28 cellular contexts compared by ENCODE assay signal in the genomic region with DNA sequence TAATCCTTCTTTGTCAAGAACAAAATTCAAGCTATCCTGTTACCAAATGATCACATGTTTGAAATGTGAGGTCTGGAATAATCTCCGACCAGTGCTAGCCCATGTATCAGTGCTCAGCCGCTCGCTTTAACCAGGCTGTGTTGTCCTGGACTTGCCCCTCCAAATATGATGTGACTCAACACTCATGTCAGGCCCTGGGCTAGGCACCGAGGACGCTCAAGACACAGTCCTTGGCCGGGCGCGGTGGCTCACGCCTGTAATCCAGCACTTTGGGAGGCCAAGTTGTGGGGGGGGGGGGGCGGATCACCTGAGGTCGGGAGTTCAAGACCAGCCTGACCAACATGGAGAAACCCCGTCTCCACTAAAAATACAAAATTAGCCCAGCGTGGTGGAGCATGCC. TPM values are rescaled to one million over a fixed set of nuclear protein-coding genes. Genes with fewer than 3 reads are reported as not detected.
DNase-seq lines count a peak whose midpoint lies in the region; ATAC-seq and TF ChIP-seq lines count a peak whose summit lies in the region.
"Had no signal": no experiment of that assay in that cellular context is flagged by ENCODE, and none has a peak within 500 bp of the region (broad histone marks: within the 10 kb centered on the region; RNA-seq: fewer than 3 reads in every experiment).

No MANE protein-coding gene starts in this region.

- H3K27ac ChIP-seq in GM23338 (ENCODE audit: low read depth) (no peak overlapping the region), Peyer's patch (no peak overlapping the region), endodermal cell (ENCODE audit: low read depth, low read length) (no peak overlapping the region), psoas muscle (peak overlapping the region; percentile 37)
- H3K27ac ChIP-seq: epithelial cell of prostate, PC-9 had no signal

- no peaks in the 10 kb centered on the region for H3K79me2 ChIP-seq in GM23338 (replicated peaks; ENCODE audit: insufficient read depth)

- H3K27me3 Mint-ChIP-seq in GM23338 (ENCODE audit: insufficient read depth, low read depth, poor library complexity) (peaks cover 35% of the 10 kb centered on the region), endodermal cell (ENCODE audit: insufficient read depth) (peaks cover 22% of the 10 kb centered on the region)

- intact Hi-C loops in psoas muscle (cut with DNase I), result no loop called here

- H3K27ac Mint-ChIP-seq in GM23338 (no peak overlapping the region), endodermal cell (no peak overlapping the region)
- H3K27ac Mint-ChIP-seq: activated naive CD8-positive, alpha-beta T cell treated with anti-CD3 and anti-CD28 coated beads, Interleukin-2, amount 50 U/mL, for 24 hours had no signal

- no peak overlapping the region for H3K4me3 Mint-ChIP-seq in GM23338
- no peak overlapping the region for H3K4me3 Mint-ChIP-seq in endodermal cell
- H3K4me3 Mint-ChIP-seq: activated naive CD8-positive, alpha-beta T cell treated with anti-CD3 and anti-CD28 coated beads, Interleukin-2, amount 50 U/mL, for 24 hours; CD8-positive, alpha-beta memory T cell; neural crest cell had no signal

- DNase-seq in GM23338 (ENCODE audit: low spot score), result no peak
- peak in 2 of 3 donors; percentile 41 to 45 for DNase-seq in Peyer's patch
- peak; percentile 36 for DNase-seq in endodermal cell
- no peak for DNase-seq in psoas muscle
- DNase-seq in GM19238 (ENCODE audit: insufficient read length, low spot score), result no peak
- no peak for DNase-seq in NCI-H524 (lab: John Stamatoyannopoulos, UW)
- DNase-seq: activated gamma-delta T cell treated with Interleukin-2 at 50 U/mL for 16 hours; activated naive CD8-positive, alpha-beta T cell treated with anti-CD3 and anti-CD28 coated beads, Interleukin-2, amount 50 U/mL, for 24 hours; hypothalamus; mesendoderm; NCI-H1436; NCI-H2081; NCI-H2227 treated with DMSO at 0.1 percent for 48 hours; NCI-H69; PC-9; SHP77 treated with DMSO at 0.1 percent for 48 hours; stimulated activated CD4-positive, alpha-beta T cell treated with anti-CD3 and anti-CD28 coated beads, Interleukin-4, amount 100 ng/mL, for 24 hours had no signal

- no peaks in the 10 kb centered on the region for H4K20me1 ChIP-seq in GM23338 (replicated peaks; ENCODE audit: insufficient read depth)

- H3K9me3 Mint-ChIP-seq in GM23338, result no peaks in the 10 kb centered on the region
- no peaks in the 10 kb centered on the region for H3K9me3 Mint-ChIP-seq in endodermal cell
- H3K9me3 Mint-ChIP-seq: activated naive CD8-positive, alpha-beta T cell treated with anti-CD3 and anti-CD28 coated beads, Interleukin-2, amount 50 U/mL, for 24 hours; neural crest cell had no signal

- H3K4me3 ChIP-seq in GM23338 (no peak overlapping the region), Peyer's patch (no peak overlapping the region), endodermal cell (ENCODE audit: low read length) (no peak overlapping the region), psoas muscle (no peak overlapping the region)
- H3K4me3 ChIP-seq: GM12878, HAP-1, PC-9, tibial nerve had no signal

- H2AFZ ChIP-seq in GM23338, result 0 out of 2 replicates have a peak overlapping the region, but pooled peaks have one; percentile 43
- H2AFZ ChIP-seq: PC-9 had no signal

- no peak for TF ChIP-seq POLR2A in Peyer's patch (IDR thresholded peaks at IDR 0.05)

- no peak overlapping the region for H3K9ac ChIP-seq in endodermal cell (ENCODE audit: extremely low read depth, low read length, poor library complexity, severe bottlenecking)

- WGBS in endodermal cell (ENCODE audit: insufficient coverage in 1 of 2, insufficient read length in 1 of 2), 2 experiments, result 95 to 98% methylated on average over 5 to 11 of the region's 13 CpGs
- 78 to 91% (median 83%) methylated on average over 12 to 13 of the region's 13 CpGs for WGBS in psoas muscle, 3 donors

- H3K4me2 ChIP-seq in GM23338, result 0 out of 2 replicates have a peak overlapping the region, but pooled peaks have one; percentile 58
- H3K4me2 ChIP-seq: PC-9 had no signal

- peaks cover 31% of the 10 kb centered on the region for H3K27me3 ChIP-seq in GM23338 (ENCODE audit: insufficient read depth)
- no peaks in the 10 kb centered on the region for H3K27me3 ChIP-seq in Peyer's patch
- peaks cover 26% of the 10 kb centered on the region for H3K27me3 ChIP-seq in endodermal cell (ENCODE audit: control insufficient read depth, insufficient read depth, low read length, poor library complexity, severe bottlenecking)
- H3K27me3 ChIP-seq in psoas muscle (ENCODE audit: insufficient read depth in 3 of 3, low read length in 2 of 3), result no peaks in the 10 kb centered on the region
- H3K27me3 ChIP-seq: tibial nerve had no signal

- no peak for ATAC-seq in GM23338
- no peak for ATAC-seq in psoas muscle
- ATAC-seq in GM19351 (IDR thresholded peaks at IDR 0.05; ENCODE audit: unreplicated experiment), result no peak
- ATAC-seq: activated naive CD8-positive, alpha-beta T cell treated with anti-CD3 and anti-CD28 coated beads, Interleukin-2, amount 50 U/mL, for 24 hours; GM12878; left colon had no signal

- H3K9me3 ChIP-seq in Peyer's patch (no peaks in the 10 kb centered on the region), endodermal cell (ENCODE audit: control insufficient read depth, low read length) (no peaks in the 10 kb centered on the region), psoas muscle (no peaks in the 10 kb centered on the region)
- H3K9me3 ChIP-seq: HAP-1, tibial nerve had no signal

- H3K36me3 Mint-ChIP-seq in GM23338 (ENCODE audit: low read depth), result no peaks in the 10 kb centered on the region
- no peaks in the 10 kb centered on the region for H3K36me3 Mint-ChIP-seq in endodermal cell (ENCODE audit: low read depth)

- H3K9me2 ChIP-seq in GM23338 (ENCODE audit: insufficient read depth), result no peaks in the 10 kb centered on the region

- H3K36me3 ChIP-seq in GM23338 (ENCODE audit: insufficient read depth), result no peaks in the 10 kb centered on the region
- H3K36me3 ChIP-seq in Peyer's patch, result no peaks in the 10 kb centered on the region
- H3K36me3 ChIP-seq in endodermal cell (ENCODE audit: control insufficient read depth, insufficient read depth, low read length), result no peaks in the 10 kb centered on the region
- H3K36me3 ChIP-seq in psoas muscle (ENCODE audit: insufficient read depth in 1 of 2, low read depth in 1 of 2), result no peaks in the 10 kb centered on the region
- H3K36me3 ChIP-seq: HAP-1, tibial nerve had no signal

- H3K4me1 Mint-ChIP-seq in GM23338 (peaks cover 39% of the 10 kb centered on the region), endodermal cell (peaks cover 8% of the 10 kb centered on the region)

- peaks cover 6% of the 10 kb centered on the region; the same call in 1 of the 2 replicates for H3F3A ChIP-seq in GM23338 (replicated peaks; ENCODE audit: low read depth)

- H3K4me1 ChIP-seq in GM23338 (ENCODE audit: insufficient read depth) (peaks cover 26% of the 10 kb centered on the region), Peyer's patch (peaks cover 0 to 24% (median 5%) of the 10 kb centered on the region in 4 donors), endodermal cell (ENCODE audit: control insufficient read depth, insufficient read depth, low read length) (no peaks in the 10 kb centered on the region), psoas muscle (peaks cover 12% of the 10 kb centered on the region)

- TF ChIP-seq CTCF in GM23338 (conservative IDR thresholded peaks at IDR 0.05; ENCODE audit: low read depth in 2 of 2) (no peak), Peyer's patch (IDR thresholded peaks at IDR 0.05) (no peak), endodermal cell (conservative IDR thresholded peaks at IDR 0.05) (no peak), psoas muscle (IDR thresholded peaks at IDR 0.05) (no peak)

TF ChIP-seq in GM23338, 12 proteins besides CTCF, POLR2A, EP300 and RAD21:
- TF ChIP-seq, protein P1, sequence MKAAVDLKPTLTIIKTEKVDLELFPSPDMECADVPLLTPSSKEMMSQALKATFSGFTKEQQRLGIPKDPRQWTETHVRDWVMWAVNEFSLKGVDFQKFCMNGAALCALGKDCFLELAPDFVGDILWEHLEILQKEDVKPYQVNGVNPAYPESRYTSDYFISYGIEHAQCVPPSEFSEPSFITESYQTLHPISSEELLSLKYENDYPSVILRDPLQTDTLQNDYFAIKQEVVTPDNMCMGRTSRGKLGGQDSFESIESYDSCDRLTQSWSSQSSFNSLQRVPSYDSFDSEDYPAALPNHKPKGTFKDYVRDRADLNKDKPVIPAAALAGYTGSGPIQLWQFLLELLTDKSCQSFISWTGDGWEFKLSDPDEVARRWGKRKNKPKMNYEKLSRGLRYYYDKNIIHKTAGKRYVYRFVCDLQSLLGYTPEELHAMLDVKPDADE (IDR thresholded peaks at IDR 0.05), result no peak
- TF ChIP-seq REST (IDR thresholded peaks at IDR 0.05; ENCODE audit: unreplicated experiment) (no peak), ZNF114 (CRISPR knock-in tag; IDR thresholded peaks at IDR 0.05) (no peak), JUNB (IDR thresholded peaks at IDR 0.05; ENCODE audit: unreplicated experiment) (no peak)

RNA-seq across cellular contexts. Expression of gene WNT7B, which starts 54.1 kb away (rescaled TPM):
- total RNA-seq in GM23338 (2014; rRNA removed; shearing (Covaris generic)), result 0.10 and 3.0 TPM in 2 replicates
- 0.17 TPM in 1 of 2 replicates, not detected in the other for polyA plus RNA-seq in GM23338 (2016; fragmentation: Nextera tagmentation; extraction: Ambion mirVana)
- not detected for total RNA-seq in Peyer's patch
- total RNA-seq in endodermal cell, result not detected
- polyA plus RNA-seq in endodermal cell (2013, experiment 1 of 2), result 15.0 TPM
- 12.3 TPM for polyA plus RNA-seq in endodermal cell (2013, experiment 2 of 2)
- not detected for total RNA-seq in psoas muscle
- under 1 TPM in 1 of 3 donors, not detected in 2; 0.05 TPM for polyA plus RNA-seq in psoas muscle
- total RNA-seq: CD8-positive, alpha-beta memory T cell; GM12878; left colon; LHCN-M2; T-helper 2 cell treated with Interferon-gamma antibody and Interleukin-4, amounts not matched to agents 100 ng/mL and 5 ng/mL, for 36 hours; tibial nerve had no signal
- polyA plus RNA-seq: BJ; CD8-positive, alpha-beta memory T cell had no signal

Comparison
In these comparisons a context has a peak if more than half of its experiments do, and no peak if none do; other contexts are left out.
1. DNase-seq: peak in Peyer's patch (2 of 3) and endodermal cell (single experiment); none in GM23338 (single experiment), psoas muscle (0 of 2), GM19238 (single experiment) and NCI-H524 (0 of 2).